1 cellular context compared by ENCODE assay signal in the genomic region with DNA sequence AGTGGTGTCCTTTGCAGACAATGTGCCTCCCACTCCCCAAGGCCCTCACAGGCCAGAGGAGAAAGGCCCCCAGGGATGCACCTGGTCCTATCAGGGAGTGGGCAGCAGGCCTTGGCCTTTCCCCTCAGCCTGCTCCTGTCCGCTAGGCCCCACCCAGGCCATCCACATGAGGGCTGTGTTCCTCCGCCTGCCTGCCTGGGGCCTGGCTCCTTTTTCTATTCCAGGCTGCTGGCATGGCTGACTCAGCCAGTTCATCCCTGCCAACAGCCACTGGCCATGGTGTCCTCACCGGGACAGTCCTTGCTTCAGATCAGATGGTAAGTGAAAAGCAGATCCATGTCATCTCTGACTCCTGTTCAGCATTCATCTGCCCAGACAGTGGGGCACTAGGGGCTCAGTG.
TF ChIP-seq lines count a peak whose summit lies in the region.

No MANE protein-coding gene starts in this region.

TF ChIP-seq in HCT116, 20 proteins besides CTCF, POLR2A, EP300 and RAD21 (continued from another document):
- TF ChIP-seq, protein P1, sequence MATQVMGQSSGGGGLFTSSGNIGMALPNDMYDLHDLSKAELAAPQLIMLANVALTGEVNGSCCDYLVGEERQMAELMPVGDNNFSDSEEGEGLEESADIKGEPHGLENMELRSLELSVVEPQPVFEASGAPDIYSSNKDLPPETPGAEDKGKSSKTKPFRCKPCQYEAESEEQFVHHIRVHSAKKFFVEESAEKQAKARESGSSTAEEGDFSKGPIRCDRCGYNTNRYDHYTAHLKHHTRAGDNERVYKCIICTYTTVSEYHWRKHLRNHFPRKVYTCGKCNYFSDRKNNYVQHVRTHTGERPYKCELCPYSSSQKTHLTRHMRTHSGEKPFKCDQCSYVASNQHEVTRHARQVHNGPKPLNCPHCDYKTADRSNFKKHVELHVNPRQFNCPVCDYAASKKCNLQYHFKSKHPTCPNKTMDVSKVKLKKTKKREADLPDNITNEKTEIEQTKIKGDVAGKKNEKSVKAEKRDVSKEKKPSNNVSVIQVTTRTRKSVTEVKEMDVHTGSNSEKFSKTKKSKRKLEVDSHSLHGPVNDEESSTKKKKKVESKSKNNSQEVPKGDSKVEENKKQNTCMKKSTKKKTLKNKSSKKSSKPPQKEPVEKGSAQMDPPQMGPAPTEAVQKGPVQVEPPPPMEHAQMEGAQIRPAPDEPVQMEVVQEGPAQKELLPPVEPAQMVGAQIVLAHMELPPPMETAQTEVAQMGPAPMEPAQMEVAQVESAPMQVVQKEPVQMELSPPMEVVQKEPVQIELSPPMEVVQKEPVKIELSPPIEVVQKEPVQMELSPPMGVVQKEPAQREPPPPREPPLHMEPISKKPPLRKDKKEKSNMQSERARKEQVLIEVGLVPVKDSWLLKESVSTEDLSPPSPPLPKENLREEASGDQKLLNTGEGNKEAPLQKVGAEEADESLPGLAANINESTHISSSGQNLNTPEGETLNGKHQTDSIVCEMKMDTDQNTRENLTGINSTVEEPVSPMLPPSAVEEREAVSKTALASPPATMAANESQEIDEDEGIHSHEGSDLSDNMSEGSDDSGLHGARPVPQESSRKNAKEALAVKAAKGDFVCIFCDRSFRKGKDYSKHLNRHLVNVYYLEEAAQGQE (IDR thresholded peaks at IDR 0.05; ENCODE audit: low read depth): no peak
- TF ChIP-seq SP1 (IDR thresholded peaks at IDR 0.05; ENCODE audit: low read depth): no peak
- TF ChIP-seq SRF (IDR thresholded peaks at IDR 0.05; ENCODE audit: low read depth): no peak
- no peak for TF ChIP-seq CBX3 (IDR thresholded peaks at IDR 0.05; ENCODE audit: low read depth)
TF ChIP-seq in HCT116: peak in this region for 0.
